11 cellular contexts compared by ENCODE assay signal in the genomic region with DNA sequence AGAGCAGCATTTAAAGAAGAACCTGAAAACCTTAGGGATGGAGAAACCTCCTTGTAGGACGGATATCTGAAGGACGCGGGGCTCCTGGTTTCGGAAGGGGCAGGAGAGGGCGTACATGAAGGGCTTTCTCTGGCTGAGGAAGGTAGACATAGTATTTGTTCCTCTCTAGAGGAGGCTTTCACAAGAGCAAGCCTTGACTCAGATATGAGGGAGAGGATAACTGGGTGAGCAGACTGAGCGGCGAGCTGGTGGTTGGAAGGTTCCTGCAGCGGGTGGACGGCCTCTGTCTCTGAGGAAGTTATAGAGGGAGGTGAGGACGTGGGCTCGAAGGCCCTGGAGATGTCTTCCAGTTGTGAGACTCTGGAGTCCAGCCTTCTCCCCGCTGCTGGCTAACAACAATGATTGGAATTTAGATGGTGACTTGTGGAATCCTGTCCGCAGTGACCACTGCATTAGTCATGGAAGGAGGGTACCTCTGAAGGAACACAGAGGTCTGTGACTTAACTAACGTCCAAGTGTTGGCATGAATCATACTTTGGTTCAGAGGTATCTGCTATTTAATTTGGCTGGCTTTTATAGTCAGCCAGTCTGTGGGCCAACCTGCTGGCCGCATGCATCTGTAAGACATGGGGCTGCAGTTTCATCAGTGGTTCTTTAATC.
A peak's percentile ranks its signal among the peaks of the same experiment; 100 is the strongest.
DNase-seq lines count a peak whose midpoint lies in the region; ATAC-seq and TF ChIP-seq lines count a peak whose summit lies in the region.
"Had no signal": no experiment of that assay in that cellular context is flagged by ENCODE, and none has a peak within 500 bp of the region (broad histone marks: within the 10 kb centered on the region; RNA-seq: fewer than 3 reads in every experiment).

No MANE protein-coding gene starts in this region.

- DNase-seq in Caki2 (ENCODE audit: low read depth) (peak; percentile 97), NCI-H226 (peak; percentile 97), dermis blood vessel endothelial cell (peak; percentile 96), nephron progenitor cell (no peak), UCSD-AML1 (lab: John Stamatoyannopoulos, UW; ENCODE audit: unreplicated experiment) (no peak), KBM-7 (no peak)
- no peak for DNase-seq in CD8-positive, alpha-beta T cell
- DNase-seq: effector memory CD4-positive, alpha-beta T cell; NCI-H146; transverse colon had no signal

- no peaks in the 10 kb centered on the region for H3K4me1 ChIP-seq in CD8-positive, alpha-beta T cell (ENCODE audit: insufficient read depth, low read length)

- no peak for TF ChIP-seq CTCF in nephron progenitor cell (IDR thresholded peaks at IDR 0.05)
- TF ChIP-seq CTCF in CD8-positive, alpha-beta T cell (IDR thresholded peaks at IDR 0.05) = no peak

- CTCF ChIA-PET in CD8-positive, alpha-beta T cell (lab: Charles Lee) = no interaction called here

- no peak overlapping the region for H3K4me3 ChIP-seq in CD8-positive, alpha-beta T cell (ENCODE audit: low read depth, low read length)
- H3K4me3 ChIP-seq: transverse colon had no signal

- H3K36me3 Mint-ChIP-seq in nephron progenitor cell (ENCODE audit: low read depth) = peaks cover 67% of the 10 kb centered on the region
- no peaks in the 10 kb centered on the region for H3K36me3 Mint-ChIP-seq in CD8-positive, alpha-beta T cell

- H3K4me1 Mint-ChIP-seq in nephron progenitor cell = peaks cover 49% of the 10 kb centered on the region
- H3K4me1 Mint-ChIP-seq in CD8-positive, alpha-beta T cell (ENCODE audit: low read depth) = no peaks in the 10 kb centered on the region

- no peaks in the 10 kb centered on the region for H3K9me3 ChIP-seq in CD8-positive, alpha-beta T cell (ENCODE audit: low read length)
- H3K9me3 ChIP-seq: transverse colon had no signal

- H3K27me3 ChIP-seq in CD8-positive, alpha-beta T cell (ENCODE audit: insufficient read depth, low read length) = no peaks in the 10 kb centered on the region
- H3K27me3 ChIP-seq: transverse colon had no signal

- H3K27me3 Mint-ChIP-seq in nephron progenitor cell (ENCODE audit: low read depth, poor library complexity) = no peaks in the 10 kb centered on the region
- H3K27me3 Mint-ChIP-seq in CD8-positive, alpha-beta T cell (ENCODE audit: low read depth) = peaks cover 7% of the 10 kb centered on the region

- H3K36me3 ChIP-seq in CD8-positive, alpha-beta T cell (ENCODE audit: insufficient read depth, low read length) = no peaks in the 10 kb centered on the region
- H3K36me3 ChIP-seq: transverse colon had no signal

- no peaks in the 10 kb centered on the region for H3K9me3 Mint-ChIP-seq in nephron progenitor cell
- H3K9me3 Mint-ChIP-seq in CD8-positive, alpha-beta T cell = no peaks in the 10 kb centered on the region

- H3K27ac ChIP-seq in CD8-positive, alpha-beta T cell (ENCODE audit: low read depth, low read length) = no peak overlapping the region
- H3K27ac ChIP-seq: transverse colon had no signal

- H3K4me3 Mint-ChIP-seq in nephron progenitor cell = no peak overlapping the region
- no peak overlapping the region for H3K4me3 Mint-ChIP-seq in CD8-positive, alpha-beta T cell

- intact Hi-C loops in CD8-positive, alpha-beta T cell (cut with DNase I, micrococcal nuclease) = no loop called here

- peak overlapping the region; percentile 15 for H3K27ac Mint-ChIP-seq in nephron progenitor cell
- no peak overlapping the region for H3K27ac Mint-ChIP-seq in CD8-positive, alpha-beta T cell

- in situ Hi-C loops in Caki2 (cut with HindIII; ENCODE audit: low pct_unique_long_range_greater_than_20kb, low sequenced_read_pairs) (no loop called here), KBM-7 (cut with MboI; ENCODE audit: low pct_unique_long_range_greater_than_20kb, low sequenced_read_pairs) (no loop called here)

- POLR2A ChIA-PET in CD8-positive, alpha-beta T cell (lab: Charles Lee) = no interaction called here

- no peak for ATAC-seq in GM18511 (IDR thresholded peaks at IDR 0.05; ENCODE audit: unreplicated experiment)
- no peak for ATAC-seq in CD8-positive, alpha-beta T cell

Comparison
In these comparisons a context has a peak if more than half of its experiments do, and no peak if none do; other contexts are left out.
1. DNase-seq: peak in Caki2 (single experiment), NCI-H226 (single experiment) and dermis blood vessel endothelial cell (single experiment); none in nephron progenitor cell (single experiment), UCSD-AML1 (single experiment), KBM-7 (single experiment) and CD8-positive, alpha-beta T cell (0 of 7).